Comparison of ENCODE assay signal across 11 cellular contexts in genomic region chr19:58352760-58353671, GRCh38. TPM values are rescaled to one million over a fixed set of nuclear protein-coding genes. Genes with fewer than 3 reads are reported as not detected.
DNase-seq lines count a peak whose midpoint lies in the region; ATAC-seq, FAIRE-seq and TF ChIP-seq lines count a peak whose summit lies in the region.
"Had no signal": no experiment of that assay in that cellular context is flagged by ENCODE, and none has a peak within 500 bp of the region (broad histone marks: within the 10 kb centered on the region; RNA-seq: fewer than 3 reads in every experiment).

A1BG (minus strand) TSS chr19:58353492; CDS start chr19:58353437, 55 bp downstream.

- TF ChIP-seq EP300 in upper lobe of left lung (IDR thresholded peaks at IDR 0.05) = no peak

- TF ChIP-seq CTCF in lower lobe of right lung (IDR thresholded peaks at IDR 0.05) (no peak), upper lobe of left lung (IDR thresholded peaks at IDR 0.05) (no peak)

- H3K27ac ChIP-seq in lower lobe of right lung (no peak within 1 kb of the TSS), upper lobe of left lung (no peak within 1 kb of the TSS)
- H3K27ac ChIP-seq: neutrophil had no signal

- no peak for FAIRE-seq in RCC 7860 (lab: Jason Lieb, UNC)

- H3K4me3 Mint-ChIP-seq in activated CD8-positive, alpha-beta T cell treated with anti-CD3 and anti-CD28 coated beads, Interleukin-2, amount 10 ng/mL, durations not matched to agents 7 days and 5 days = no peak within 1 kb of the TSS

- no peaks in the 10 kb centered on the region for H3K9me3 ChIP-seq in lower lobe of right lung
- no peaks in the 10 kb centered on the region for H3K9me3 ChIP-seq in upper lobe of left lung
- H3K9me3 ChIP-seq: neutrophil had no signal

- WGBS in upper lobe of left lung, 2 donors = 69 to 83% methylated on average over 11 to 26 of the region's 26 CpGs

- H3K27me3 ChIP-seq in lower lobe of right lung (ENCODE audit: low read depth) = peaks cover 48% of the 10 kb centered on the region
- peaks cover 0 to 19% (median 4%) of the 10 kb centered on the region in 4 donors for H3K27me3 ChIP-seq in upper lobe of left lung

- intact Hi-C loops in Right ventricle myocardium inferior (cut with DNase I) (no loop called here), left ventricle myocardium superior (cut with micrococcal nuclease) (no loop called here), lower lobe of right lung (cut with DNase I) (no loop called here)

- H3K4me3 ChIP-seq in lower lobe of right lung (no peak within 1 kb of the TSS), upper lobe of left lung (no peak within 1 kb of the TSS)

- ATAC-seq in Right ventricle myocardium inferior (no peak), left ventricle myocardium superior (no peak), lower lobe of right lung (no peak), upper lobe of left lung (ENCODE audit: low FRiP score in 2 of 2) (no peak)
- no peak for ATAC-seq in activated CD8-positive, alpha-beta T cell treated with anti-CD3 and anti-CD28 coated beads, Interleukin-2, amount 10 ng/mL, durations not matched to agents 7 days and 5 days

- POLR2A ChIA-PET in activated CD8-positive, alpha-beta T cell treated with anti-CD3 and anti-CD28 coated beads, Interleukin-2, amount 10 ng/mL, durations not matched to agents 7 days and 5 days (lab: Charles Lee) = no interaction called here

- peaks cover 5% of the 10 kb centered on the region for H3K36me3 ChIP-seq in lower lobe of right lung
- peaks cover 0 to 11% (median 0%) of the 10 kb centered on the region in 4 donors for H3K36me3 ChIP-seq in upper lobe of left lung
- H3K36me3 ChIP-seq: neutrophil had no signal

- peak; percentile 31 for DNase-seq in Right ventricle myocardium inferior (ENCODE audit: missing footprints)
- no peak for DNase-seq in left ventricle myocardium superior
- DNase-seq in activated CD8-positive, alpha-beta T cell treated with anti-CD3 and anti-CD28 coated beads, Interleukin-2, amount 10 ng/mL, durations not matched to agents 7 days and 5 days = no peak
- DNase-seq in lower lobe of right lung = peak; percentile 37
- peak in 1 of 2 donors; percentile 74 for DNase-seq in upper lobe of left lung
- DNase-seq in activated CD4-positive, CD25-positive, alpha-beta regulatory T cell treated with anti-CD3 and anti-CD28 coated beads, Interleukin-2, amount 50 U/mL, for 72 hours = no peak
- no peak for DNase-seq in RCC 7860 (ENCODE audit: low spot score)
- no peak for DNase-seq in glomerular visceral epithelial cell (ENCODE audit: extremely low spot score)
- DNase-seq: MM.1S, NCI-H345 had no signal

- peaks cover 50% of the 10 kb centered on the region for H3K4me1 Mint-ChIP-seq in activated CD8-positive, alpha-beta T cell treated with anti-CD3 and anti-CD28 coated beads, Interleukin-2, amount 10 ng/mL, durations not matched to agents 7 days and 5 days (ENCODE audit: low read depth)

- CTCF ChIA-PET in activated CD8-positive, alpha-beta T cell treated with anti-CD3 and anti-CD28 coated beads, Interleukin-2, amount 10 ng/mL, durations not matched to agents 7 days and 5 days (lab: Charles Lee) = no interaction called here

- peaks cover 43% of the 10 kb centered on the region for H3K36me3 Mint-ChIP-seq in activated CD8-positive, alpha-beta T cell treated with anti-CD3 and anti-CD28 coated beads, Interleukin-2, amount 10 ng/mL, durations not matched to agents 7 days and 5 days (ENCODE audit: low read depth)

- TF ChIP-seq POLR2A in upper lobe of left lung (IDR thresholded peaks at IDR 0.05) = no peak

- no peak within 1 kb of the TSS for H3K27ac Mint-ChIP-seq in activated CD8-positive, alpha-beta T cell treated with anti-CD3 and anti-CD28 coated beads, Interleukin-2, amount 10 ng/mL, durations not matched to agents 7 days and 5 days

- no peaks in the 10 kb centered on the region for H3K9me3 Mint-ChIP-seq in activated CD8-positive, alpha-beta T cell treated with anti-CD3 and anti-CD28 coated beads, Interleukin-2, amount 10 ng/mL, durations not matched to agents 7 days and 5 days (ENCODE audit: insufficient read depth)

- H3K4me1 ChIP-seq in lower lobe of right lung (peaks cover 31% of the 10 kb centered on the region), upper lobe of left lung (peaks cover 14 to 34% (median 24%) of the 10 kb centered on the region in 4 donors)

- H3K27me3 Mint-ChIP-seq in activated CD8-positive, alpha-beta T cell treated with anti-CD3 and anti-CD28 coated beads, Interleukin-2, amount 10 ng/mL, durations not matched to agents 7 days and 5 days (ENCODE audit: low read depth) = no peaks in the 10 kb centered on the region

RNA-seq across cellular contexts. Expression of gene A1BG, which starts in this region (rescaled TPM):
- total RNA-seq in Right ventricle myocardium inferior = 3.9 TPM
- 5.7 TPM for total RNA-seq in left ventricle myocardium superior
- total RNA-seq in activated CD8-positive, alpha-beta T cell treated with anti-CD3 and anti-CD28 coated beads, Interleukin-2, amount 10 ng/mL, durations not matched to agents 7 days and 5 days = 10 to 100 TPM; 14.9 to 17.5 TPM
- total RNA-seq in lower lobe of right lung = 14.0 TPM
- total RNA-seq in upper lobe of left lung = 10 to 100 TPM in 5 of 6 donors, 1 to 10 TPM in 1; 8.4 to 26.6 (median 16.4) TPM

Comparison
In these comparisons a context has a peak if more than half of its experiments do, and no peak if none do; other contexts are left out.
1. DNase-seq: peak in Right ventricle myocardium inferior (single experiment) and lower lobe of right lung (single experiment); none in left ventricle myocardium superior (single experiment), activated CD8-positive, alpha-beta T cell treated with anti-CD3 and anti-CD28 coated beads, Interleukin-2, amount 10 ng/mL, durations not matched to agents 7 days and 5 days (single experiment), activated CD4-positive, CD25-positive, alpha-beta regulatory T cell treated with anti-CD3 and anti-CD28 coated beads, Interleukin-2, amount 50 U/mL, for 72 hours (single experiment), RCC 7860 (single experiment) and glomerular visceral epithelial cell (single experiment).